9 cellular contexts compared by ENCODE assay signal in genomic region chr1:110605901-110606783, GRCh38. TPM values are rescaled to one million over a fixed set of nuclear protein-coding genes. Genes with fewer than 3 reads are reported as not detected.
A peak's percentile ranks its signal among the peaks of the same experiment; 100 is the strongest.
DNase-seq lines count a peak whose midpoint lies in the region; ATAC-seq and TF ChIP-seq lines count a peak whose summit lies in the region.
"Had no signal": no experiment of that assay in that cellular context is flagged by ENCODE, and none has a peak within 500 bp of the region (broad histone marks: within the 10 kb centered on the region; RNA-seq: fewer than 3 reads in every experiment).

Gene KCNA2, minus strand, starts transcription at chr1:110606358. Its CDS starts 1,576 bp downstream, at chr1:110604782.

- no peaks in the 10 kb centered on the region for H3K36me3 Mint-ChIP-seq in activated T-helper 2 cell treated with anti-CD3 and anti-CD28 coated beads, Interferon-gamma antibody, Interleukin-2, Interleukin-4, amounts not matched to agents 10 μg/mL and 5 μg/mL and 100 μg/mL, durations not matched to agents 14 hours and 24 hours and 36 hours (ENCODE audit: low read depth)

- peak; percentile 69 to 82 (median 78) for ATAC-seq in heart right ventricle
- no peak for ATAC-seq in GM21576 (IDR thresholded peaks at IDR 0.05; ENCODE audit: unreplicated experiment)
- no peak for ATAC-seq in GM21381 (IDR thresholded peaks at IDR 0.05; ENCODE audit: unreplicated experiment)

- H3K4me3 ChIP-seq in BE2C (ENCODE audit: low read depth, low read length), result peak within 1 kb of the TSS; percentile 52
- peak within 1 kb of the TSS; percentile 54 to 68 (median 58) for H3K4me3 ChIP-seq in heart right ventricle
- H3K4me3 ChIP-seq in ovary, result peak within 1 kb of the TSS; percentile 39

- DNase-seq in BE2C, result peak; percentile 55
- DNase-seq in HT1080 (ENCODE audit: low read depth), result peak; percentile 10
- no peak for DNase-seq in activated T-helper 2 cell treated with anti-CD3 and anti-CD28 coated beads, Interferon-gamma antibody, Interleukin-2, Interleukin-4, amounts not matched to agents 10 μg/mL and 5 μg/mL and 100 μg/mL, durations not matched to agents 14 hours and 24 hours and 36 hours (ENCODE audit: low spot score)
- DNase-seq in heart right ventricle, result peak; percentile 55 to 61
- peak in 4 of 5 donors; percentile 22 to 66 (median 48) for DNase-seq in ovary
- DNase-seq in GM19238 (ENCODE audit: insufficient read length, low spot score), result no peak

- TF ChIP-seq CTCF in BE2C (IDR thresholded peaks at IDR 0.05; ENCODE audit: low read depth, low read length) (no peak), heart right ventricle (IDR thresholded peaks at IDR 0.05) (no peak), ovary (IDR thresholded peaks at IDR 0.05) (no peak)

- H3K36me3 ChIP-seq in BE2C (no peaks in the 10 kb centered on the region), heart right ventricle (no peaks in the 10 kb centered on the region), ovary (no peaks in the 10 kb centered on the region)

- TF ChIP-seq EP300 in ovary (IDR thresholded peaks at IDR 0.05), result no peak

- H3K4me1 Mint-ChIP-seq in activated T-helper 2 cell treated with anti-CD3 and anti-CD28 coated beads, Interferon-gamma antibody, Interleukin-2, Interleukin-4, amounts not matched to agents 10 μg/mL and 5 μg/mL and 100 μg/mL, durations not matched to agents 14 hours and 24 hours and 36 hours (ENCODE audit: low read depth), result peaks cover 8% of the 10 kb centered on the region

- peak within 1 kb of the TSS in 7 of 10 donors; percentile 13 to 55 (median 36) for H3K27ac ChIP-seq in heart right ventricle
- peak within 1 kb of the TSS in 1 of 2 donors; percentile 36 for H3K27ac ChIP-seq in ovary
- H3K27ac ChIP-seq: epithelial cell of prostate had no signal

- no peaks in the 10 kb centered on the region for H3K9me3 ChIP-seq in BE2C
- no peaks in the 10 kb centered on the region for H3K9me3 ChIP-seq in heart right ventricle
- H3K9me3 ChIP-seq in ovary, result no peaks in the 10 kb centered on the region

- no peak within 1 kb of the TSS for H3K27ac Mint-ChIP-seq in activated T-helper 2 cell treated with anti-CD3 and anti-CD28 coated beads, Interferon-gamma antibody, Interleukin-2, Interleukin-4, amounts not matched to agents 10 μg/mL and 5 μg/mL and 100 μg/mL, durations not matched to agents 14 hours and 24 hours and 36 hours

- H3K27me3 ChIP-seq in BE2C (peaks cover 65% of the 10 kb centered on the region), heart right ventricle (peaks cover 11 to 93% (median 67%) of the 10 kb centered on the region in 7 donors), ovary (no peaks in the 10 kb centered on the region)

- TF ChIP-seq POLR2A in ovary (IDR thresholded peaks at IDR 0.05), result no peak

- intact Hi-C loops in activated T-helper 2 cell treated with anti-CD3 and anti-CD28 coated beads, Interferon-gamma antibody, Interleukin-2, Interleukin-4, amounts not matched to agents 10 μg/mL and 5 μg/mL and 100 μg/mL, durations not matched to agents 14 hours and 24 hours and 36 hours (cut with micrococcal nuclease), result no loop called here
- intact Hi-C loops in heart right ventricle (cut with DNase I) (loop anchor here in 1 of 10 donors (5.0 kb wide), 1 partner anchor 54 kb away; no protein-coding TSS in a partner anchor), ovary (cut with DNase I) (no loop called here)

- H3K27me3 Mint-ChIP-seq in activated T-helper 2 cell treated with anti-CD3 and anti-CD28 coated beads, Interferon-gamma antibody, Interleukin-2, Interleukin-4, amounts not matched to agents 10 μg/mL and 5 μg/mL and 100 μg/mL, durations not matched to agents 14 hours and 24 hours and 36 hours (ENCODE audit: low read depth), result peaks cover 55% of the 10 kb centered on the region

- H3K4me1 ChIP-seq in BE2C, result no peaks in the 10 kb centered on the region
- H3K4me1 ChIP-seq in heart right ventricle, result peaks cover 10 to 34% (median 22%) of the 10 kb centered on the region in 9 donors
- H3K4me1 ChIP-seq in ovary (ENCODE audit: insufficient read depth), result peaks cover 6% of the 10 kb centered on the region

- no peaks in the 10 kb centered on the region for H3K9me3 Mint-ChIP-seq in activated T-helper 2 cell treated with anti-CD3 and anti-CD28 coated beads, Interferon-gamma antibody, Interleukin-2, Interleukin-4, amounts not matched to agents 10 μg/mL and 5 μg/mL and 100 μg/mL, durations not matched to agents 14 hours and 24 hours and 36 hours

- H3K4me3 Mint-ChIP-seq in activated T-helper 2 cell treated with anti-CD3 and anti-CD28 coated beads, Interferon-gamma antibody, Interleukin-2, Interleukin-4, amounts not matched to agents 10 μg/mL and 5 μg/mL and 100 μg/mL, durations not matched to agents 14 hours and 24 hours and 36 hours (ENCODE audit: low read depth), result peak within 1 kb of the TSS; percentile 71

- WGBS in heart right ventricle, 2 donors, result 1% methylated on average over 49 of the region's 49 CpGs
- WGBS in ovary, 3 donors, result 0 to 1% (median 0%) methylated on average over 47 to 49 of the region's 49 CpGs

RNA-seq across cellular contexts. Expression of gene KCNA2, which starts in this region (rescaled TPM):
- 0.15 TPM for polyA plus RNA-seq in BE2C (2012; ENCODE audit: insufficient read depth, insufficient read length, low read depth)
- total RNA-seq in HT1080 (2014; rRNA removed; shearing (Covaris generic)), result not detected in 2 replicates
- polyA plus RNA-seq in HT1080 (2015; cell fraction: cytosol; rRNA removed), result not detected in 2 replicates
- polyA plus RNA-seq in HT1080 (2015; cell fraction: nucleus; rRNA removed), result not detected in 2 replicates
- 0.16 and 0.21 TPM in 2 replicates for total RNA-seq in activated T-helper 2 cell treated with anti-CD3 and anti-CD28 coated beads, Interferon-gamma antibody, Interleukin-2, Interleukin-4, amounts not matched to agents 10 μg/mL and 5 μg/mL and 100 μg/mL, durations not matched to agents 14 hours and 24 hours and 36 hours
- total RNA-seq in heart right ventricle (1 to 10 TPM in 3 of 10 donors, under 1 TPM in 7; 0.47 to 1.6 (median 0.80) TPM), ovary (1 to 10 TPM in 1 of 7 donors, under 1 TPM in 6; under 0.01 to 1.7 (median 0.51) TPM)
- polyA plus RNA-seq in heart right ventricle (under 1 TPM; 0.04 to 0.29 TPM), ovary (under 1 TPM; 0.13 to 0.62 TPM)

Comparison
In these comparisons a context has a peak if more than half of its experiments do, and no peak if none do; other contexts are left out.
1. Peak in DNase-seq in HT1080; RNA of the gene not detected or under 1 TPM.
2. DNase-seq: peak in BE2C (single experiment), heart right ventricle (2 of 2) and ovary (4 of 5); none in activated T-helper 2 cell treated with anti-CD3 and anti-CD28 coated beads, Interferon-gamma antibody, Interleukin-2, Interleukin-4, amounts not matched to agents 10 μg/mL and 5 μg/mL and 100 μg/mL, durations not matched to agents 14 hours and 24 hours and 36 hours (single experiment) and GM19238 (single experiment).
3. ATAC-seq: peak in heart right ventricle (8 of 8); none in GM21576 (single experiment) and GM21381 (single experiment).
4. Peak in every context shown above with its lines, with median percentiles within 50 percentile points of each other: H3K4me3 ChIP-seq.